Comparison of ENCODE assay signal across 1 cellular context in the genomic region with DNA sequence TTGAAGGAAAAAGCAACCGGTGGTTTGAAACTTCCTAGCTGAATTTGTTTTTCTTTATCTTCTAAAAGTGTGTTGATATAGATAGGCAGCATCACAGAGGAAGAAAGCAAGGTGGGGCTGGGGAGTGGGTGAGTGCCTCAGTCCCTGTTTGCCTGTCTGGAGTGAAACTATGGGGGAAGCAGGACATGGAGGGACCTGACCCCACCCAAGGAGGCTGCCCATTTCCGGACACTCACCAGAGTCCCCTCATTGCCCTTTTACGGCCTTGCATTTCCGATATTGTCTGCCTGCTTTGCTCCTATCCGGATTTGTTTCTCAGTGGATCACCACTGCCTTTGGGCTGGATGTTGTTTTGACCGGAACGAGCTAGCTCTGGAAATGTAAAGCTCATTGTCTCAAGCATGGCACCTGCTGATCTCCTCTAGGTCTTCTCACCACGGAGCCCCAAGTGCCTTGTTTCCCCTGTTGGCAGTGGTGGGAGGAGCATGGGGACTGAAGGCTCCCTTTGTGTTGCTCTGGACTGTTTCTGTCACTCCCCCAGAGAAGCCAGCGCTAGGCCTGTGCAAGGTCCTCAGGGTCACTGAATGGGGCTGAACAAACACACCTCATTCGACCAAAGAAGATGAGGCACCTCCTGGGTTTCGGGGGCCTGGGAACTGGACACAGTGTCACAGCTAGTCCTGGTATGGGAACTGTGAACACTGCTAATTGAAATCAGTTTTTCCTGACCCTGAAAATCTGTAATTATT.
TF ChIP-seq lines count a peak whose summit lies in the region.

No MANE protein-coding gene starts in this region.

TF ChIP-seq in HepG2, 621 proteins besides CTCF, POLR2A, EP300 and RAD21 (continued from another document and continues in another):
- TF ChIP-seq, protein P1, sequence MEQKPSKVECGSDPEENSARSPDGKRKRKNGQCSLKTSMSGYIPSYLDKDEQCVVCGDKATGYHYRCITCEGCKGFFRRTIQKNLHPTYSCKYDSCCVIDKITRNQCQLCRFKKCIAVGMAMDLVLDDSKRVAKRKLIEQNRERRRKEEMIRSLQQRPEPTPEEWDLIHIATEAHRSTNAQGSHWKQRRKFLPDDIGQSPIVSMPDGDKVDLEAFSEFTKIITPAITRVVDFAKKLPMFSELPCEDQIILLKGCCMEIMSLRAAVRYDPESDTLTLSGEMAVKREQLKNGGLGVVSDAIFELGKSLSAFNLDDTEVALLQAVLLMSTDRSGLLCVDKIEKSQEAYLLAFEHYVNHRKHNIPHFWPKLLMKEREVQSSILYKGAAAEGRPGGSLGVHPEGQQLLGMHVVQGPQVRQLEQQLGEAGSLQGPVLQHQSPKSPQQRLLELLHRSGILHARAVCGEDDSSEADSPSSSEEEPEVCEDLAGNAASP (CRISPR knock-in tag; IDR thresholded peaks at IDR 0.05; ENCODE audit: borderline replicate concordance), result peak; percentile 38; the same call in 1 of the 2 replicates
- TF ChIP-seq, protein P2, sequence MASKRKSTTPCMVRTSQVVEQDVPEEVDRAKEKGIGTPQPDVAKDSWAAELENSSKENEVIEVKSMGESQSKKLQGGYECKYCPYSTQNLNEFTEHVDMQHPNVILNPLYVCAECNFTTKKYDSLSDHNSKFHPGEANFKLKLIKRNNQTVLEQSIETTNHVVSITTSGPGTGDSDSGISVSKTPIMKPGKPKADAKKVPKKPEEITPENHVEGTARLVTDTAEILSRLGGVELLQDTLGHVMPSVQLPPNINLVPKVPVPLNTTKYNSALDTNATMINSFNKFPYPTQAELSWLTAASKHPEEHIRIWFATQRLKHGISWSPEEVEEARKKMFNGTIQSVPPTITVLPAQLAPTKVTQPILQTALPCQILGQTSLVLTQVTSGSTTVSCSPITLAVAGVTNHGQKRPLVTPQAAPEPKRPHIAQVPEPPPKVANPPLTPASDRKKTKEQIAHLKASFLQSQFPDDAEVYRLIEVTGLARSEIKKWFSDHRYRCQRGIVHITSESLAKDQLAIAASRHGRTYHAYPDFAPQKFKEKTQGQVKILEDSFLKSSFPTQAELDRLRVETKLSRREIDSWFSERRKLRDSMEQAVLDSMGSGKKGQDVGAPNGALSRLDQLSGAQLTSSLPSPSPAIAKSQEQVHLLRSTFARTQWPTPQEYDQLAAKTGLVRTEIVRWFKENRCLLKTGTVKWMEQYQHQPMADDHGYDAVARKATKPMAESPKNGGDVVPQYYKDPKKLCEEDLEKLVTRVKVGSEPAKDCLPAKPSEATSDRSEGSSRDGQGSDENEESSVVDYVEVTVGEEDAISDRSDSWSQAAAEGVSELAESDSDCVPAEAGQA (IDR thresholded peaks at IDR 0.05; ENCODE audit: low read depth), result no peak
- TF ChIP-seq, protein P2 (CRISPR knock-in tag; IDR thresholded peaks at IDR 0.05; ENCODE audit: borderline replicate concordance), result no peak
- TF ChIP-seq, protein P3, sequence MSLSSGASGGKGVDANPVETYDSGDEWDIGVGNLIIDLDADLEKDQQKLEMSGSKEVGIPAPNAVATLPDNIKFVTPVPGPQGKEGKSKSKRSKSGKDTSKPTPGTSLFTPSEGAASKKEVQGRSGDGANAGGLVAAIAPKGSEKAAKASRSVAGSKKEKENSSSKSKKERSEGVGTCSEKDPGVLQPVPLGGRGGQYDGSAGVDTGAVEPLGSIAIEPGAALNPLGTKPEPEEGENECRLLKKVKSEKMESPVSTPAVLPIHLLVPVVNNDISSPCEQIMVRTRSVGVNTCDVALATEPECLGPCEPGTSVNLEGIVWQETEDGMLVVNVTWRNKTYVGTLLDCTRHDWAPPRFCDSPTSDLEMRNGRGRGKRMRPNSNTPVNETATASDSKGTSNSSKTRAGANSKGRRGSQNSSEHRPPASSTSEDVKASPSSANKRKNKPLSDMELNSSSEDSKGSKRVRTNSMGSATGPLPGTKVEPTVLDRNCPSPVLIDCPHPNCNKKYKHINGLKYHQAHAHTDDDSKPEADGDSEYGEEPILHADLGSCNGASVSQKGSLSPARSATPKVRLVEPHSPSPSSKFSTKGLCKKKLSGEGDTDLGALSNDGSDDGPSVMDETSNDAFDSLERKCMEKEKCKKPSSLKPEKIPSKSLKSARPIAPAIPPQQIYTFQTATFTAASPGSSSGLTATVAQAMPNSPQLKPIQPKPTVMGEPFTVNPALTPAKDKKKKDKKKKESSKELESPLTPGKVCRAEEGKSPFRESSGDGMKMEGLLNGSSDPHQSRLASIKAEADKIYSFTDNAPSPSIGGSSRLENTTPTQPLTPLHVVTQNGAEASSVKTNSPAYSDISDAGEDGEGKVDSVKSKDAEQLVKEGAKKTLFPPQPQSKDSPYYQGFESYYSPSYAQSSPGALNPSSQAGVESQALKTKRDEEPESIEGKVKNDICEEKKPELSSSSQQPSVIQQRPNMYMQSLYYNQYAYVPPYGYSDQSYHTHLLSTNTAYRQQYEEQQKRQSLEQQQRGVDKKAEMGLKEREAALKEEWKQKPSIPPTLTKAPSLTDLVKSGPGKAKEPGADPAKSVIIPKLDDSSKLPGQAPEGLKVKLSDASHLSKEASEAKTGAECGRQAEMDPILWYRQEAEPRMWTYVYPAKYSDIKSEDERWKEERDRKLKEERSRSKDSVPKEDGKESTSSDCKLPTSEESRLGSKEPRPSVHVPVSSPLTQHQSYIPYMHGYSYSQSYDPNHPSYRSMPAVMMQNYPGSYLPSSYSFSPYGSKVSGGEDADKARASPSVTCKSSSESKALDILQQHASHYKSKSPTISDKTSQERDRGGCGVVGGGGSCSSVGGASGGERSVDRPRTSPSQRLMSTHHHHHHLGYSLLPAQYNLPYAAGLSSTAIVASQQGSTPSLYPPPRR (CRISPR knock-in tag; IDR thresholded peaks at IDR 0.05; ENCODE audit: borderline replicate concordance), result peak; percentile 83
- no peak for TF ChIP-seq ELF3 (CRISPR knock-in tag; IDR thresholded peaks at IDR 0.05)
- peak; percentile 62; the same call in 1 of the 2 replicates for TF ChIP-seq RFXAP (CRISPR knock-in tag; IDR thresholded peaks at IDR 0.05; ENCODE audit: borderline replicate concordance)
- TF ChIP-seq, protein P4, sequence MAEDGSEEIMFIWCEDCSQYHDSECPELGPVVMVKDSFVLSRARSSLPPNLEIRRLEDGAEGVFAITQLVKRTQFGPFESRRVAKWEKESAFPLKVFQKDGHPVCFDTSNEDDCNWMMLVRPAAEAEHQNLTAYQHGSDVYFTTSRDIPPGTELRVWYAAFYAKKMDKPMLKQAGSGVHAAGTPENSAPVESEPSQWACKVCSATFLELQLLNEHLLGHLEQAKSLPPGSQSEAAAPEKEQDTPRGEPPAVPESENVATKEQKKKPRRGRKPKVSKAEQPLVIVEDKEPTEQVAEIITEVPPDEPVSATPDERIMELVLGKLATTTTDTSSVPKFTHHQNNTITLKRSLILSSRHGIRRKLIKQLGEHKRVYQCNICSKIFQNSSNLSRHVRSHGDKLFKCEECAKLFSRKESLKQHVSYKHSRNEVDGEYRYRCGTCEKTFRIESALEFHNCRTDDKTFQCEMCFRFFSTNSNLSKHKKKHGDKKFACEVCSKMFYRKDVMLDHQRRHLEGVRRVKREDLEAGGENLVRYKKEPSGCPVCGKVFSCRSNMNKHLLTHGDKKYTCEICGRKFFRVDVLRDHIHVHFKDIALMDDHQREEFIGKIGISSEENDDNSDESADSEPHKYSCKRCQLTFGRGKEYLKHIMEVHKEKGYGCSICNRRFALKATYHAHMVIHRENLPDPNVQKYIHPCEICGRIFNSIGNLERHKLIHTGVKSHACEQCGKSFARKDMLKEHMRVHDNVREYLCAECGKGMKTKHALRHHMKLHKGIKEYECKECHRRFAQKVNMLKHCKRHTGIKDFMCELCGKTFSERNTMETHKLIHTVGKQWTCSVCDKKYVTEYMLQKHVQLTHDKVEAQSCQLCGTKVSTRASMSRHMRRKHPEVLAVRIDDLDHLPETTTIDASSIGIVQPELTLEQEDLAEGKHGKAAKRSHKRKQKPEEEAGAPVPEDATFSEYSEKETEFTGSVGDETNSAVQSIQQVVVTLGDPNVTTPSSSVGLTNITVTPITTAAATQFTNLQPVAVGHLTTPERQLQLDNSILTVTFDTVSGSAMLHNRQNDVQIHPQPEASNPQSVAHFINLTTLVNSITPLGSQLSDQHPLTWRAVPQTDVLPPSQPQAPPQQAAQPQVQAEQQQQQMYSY (CRISPR knock-in tag; IDR thresholded peaks at IDR 0.05), result no peak
- 0 out of 2 replicates have a peak, but pooled peaks have one; percentile 55 for TF ChIP-seq GZF1 (CRISPR knock-in tag; IDR thresholded peaks at IDR 0.05)
- TF ChIP-seq NCOA2 (CRISPR knock-in tag; IDR thresholded peaks at IDR 0.05), result peak; percentile 72; the same call in 1 of the 2 replicates
- TF ChIP-seq HNRNPK (IDR thresholded peaks at IDR 0.05; ENCODE audit: low read depth, low read length, poor library complexity, severe bottlenecking), result no peak
- peak; percentile 77 for TF ChIP-seq SAP130 (CRISPR knock-in tag; IDR thresholded peaks at IDR 0.05; ENCODE audit: low read depth)
- TF ChIP-seq TARDBP (CRISPR knock-in tag; IDR thresholded peaks at IDR 0.05), result peak; percentile 75; the same call in 1 of the 2 replicates
- no peak for TF ChIP-seq RBM22 (optimal IDR thresholded peaks at IDR 0.05; ENCODE audit: low read length)
- no peak for TF ChIP-seq ZNF138 (CRISPR knock-in tag; IDR thresholded peaks at IDR 0.05; ENCODE audit: low read depth)
- TF ChIP-seq, protein P5, sequence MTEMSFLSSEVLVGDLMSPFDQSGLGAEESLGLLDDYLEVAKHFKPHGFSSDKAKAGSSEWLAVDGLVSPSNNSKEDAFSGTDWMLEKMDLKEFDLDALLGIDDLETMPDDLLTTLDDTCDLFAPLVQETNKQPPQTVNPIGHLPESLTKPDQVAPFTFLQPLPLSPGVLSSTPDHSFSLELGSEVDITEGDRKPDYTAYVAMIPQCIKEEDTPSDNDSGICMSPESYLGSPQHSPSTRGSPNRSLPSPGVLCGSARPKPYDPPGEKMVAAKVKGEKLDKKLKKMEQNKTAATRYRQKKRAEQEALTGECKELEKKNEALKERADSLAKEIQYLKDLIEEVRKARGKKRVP (CRISPR knock-in tag; IDR thresholded peaks at IDR 0.05), result no peak
- TF ChIP-seq, protein P6, sequence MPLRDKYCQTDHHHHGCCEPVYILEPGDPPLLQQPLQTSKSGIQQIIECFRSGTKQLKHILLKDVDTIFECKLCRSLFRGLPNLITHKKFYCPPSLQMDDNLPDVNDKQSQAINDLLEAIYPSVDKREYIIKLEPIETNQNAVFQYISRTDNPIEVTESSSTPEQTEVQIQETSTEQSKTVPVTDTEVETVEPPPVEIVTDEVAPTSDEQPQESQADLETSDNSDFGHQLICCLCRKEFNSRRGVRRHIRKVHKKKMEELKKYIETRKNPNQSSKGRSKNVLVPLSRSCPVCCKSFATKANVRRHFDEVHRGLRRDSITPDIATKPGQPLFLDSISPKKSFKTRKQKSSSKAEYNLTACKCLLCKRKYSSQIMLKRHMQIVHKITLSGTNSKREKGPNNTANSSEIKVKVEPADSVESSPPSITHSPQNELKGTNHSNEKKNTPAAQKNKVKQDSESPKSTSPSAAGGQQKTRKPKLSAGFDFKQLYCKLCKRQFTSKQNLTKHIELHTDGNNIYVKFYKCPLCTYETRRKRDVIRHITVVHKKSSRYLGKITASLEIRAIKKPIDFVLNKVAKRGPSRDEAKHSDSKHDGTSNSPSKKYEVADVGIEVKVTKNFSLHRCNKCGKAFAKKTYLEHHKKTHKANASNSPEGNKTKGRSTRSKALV (CRISPR knock-in tag; IDR thresholded peaks at IDR 0.05), result no peak
- TF ChIP-seq RFX5 (IDR thresholded peaks at IDR 0.05; ENCODE audit: low read depth, low read length), result no peak
- no peak for TF ChIP-seq ATM (IDR thresholded peaks at IDR 0.05; ENCODE audit: borderline replicate concordance)
- no peak for TF ChIP-seq ZNF737 (CRISPR knock-in tag; IDR thresholded peaks at IDR 0.05; ENCODE audit: borderline replicate concordance)
- peak; percentile 81; the same call in 1 of the 2 replicates for TF ChIP-seq ZNF614 (CRISPR knock-in tag; IDR thresholded peaks at IDR 0.05; ENCODE audit: borderline replicate concordance)
- TF ChIP-seq ZNF674 (CRISPR knock-in tag; IDR thresholded peaks at IDR 0.05; ENCODE audit: low read depth), result no peak
- no peak for TF ChIP-seq ZNF496 (CRISPR knock-in tag; IDR thresholded peaks at IDR 0.05; ENCODE audit: insufficient replicate concordance)
- TF ChIP-seq ZC3H4 (CRISPR knock-in tag; IDR thresholded peaks at IDR 0.05; ENCODE audit: borderline replicate concordance), result no peak
- TF ChIP-seq HMG20A (CRISPR knock-in tag; IDR thresholded peaks at IDR 0.05; ENCODE audit: borderline replicate concordance), result peak; percentile 73; the same call in 1 of the 2 replicates
- TF ChIP-seq, protein P7, sequence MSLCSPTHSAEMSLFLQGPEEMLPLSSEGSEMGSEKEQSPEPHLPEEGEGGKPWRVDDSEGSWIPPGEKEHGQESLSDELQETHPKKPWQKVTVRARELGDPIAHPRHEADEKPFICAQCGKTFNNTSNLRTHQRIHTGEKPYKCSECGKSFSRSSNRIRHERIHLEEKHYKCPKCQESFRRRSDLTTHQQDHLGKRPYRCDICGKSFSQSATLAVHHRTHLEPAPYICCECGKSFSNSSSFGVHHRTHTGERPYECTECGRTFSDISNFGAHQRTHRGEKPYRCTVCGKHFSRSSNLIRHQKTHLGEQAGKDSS (CRISPR knock-in tag; IDR thresholded peaks at IDR 0.05; ENCODE audit: borderline replicate concordance, low read depth), result no peak
- TF ChIP-seq ATRX (CRISPR knock-in tag; IDR thresholded peaks at IDR 0.05; ENCODE audit: borderline replicate concordance), result no peak
- no peak for TF ChIP-seq HOXA9 (CRISPR knock-in tag; IDR thresholded peaks at IDR 0.05; ENCODE audit: borderline replicate concordance)
- TF ChIP-seq, protein P8, sequence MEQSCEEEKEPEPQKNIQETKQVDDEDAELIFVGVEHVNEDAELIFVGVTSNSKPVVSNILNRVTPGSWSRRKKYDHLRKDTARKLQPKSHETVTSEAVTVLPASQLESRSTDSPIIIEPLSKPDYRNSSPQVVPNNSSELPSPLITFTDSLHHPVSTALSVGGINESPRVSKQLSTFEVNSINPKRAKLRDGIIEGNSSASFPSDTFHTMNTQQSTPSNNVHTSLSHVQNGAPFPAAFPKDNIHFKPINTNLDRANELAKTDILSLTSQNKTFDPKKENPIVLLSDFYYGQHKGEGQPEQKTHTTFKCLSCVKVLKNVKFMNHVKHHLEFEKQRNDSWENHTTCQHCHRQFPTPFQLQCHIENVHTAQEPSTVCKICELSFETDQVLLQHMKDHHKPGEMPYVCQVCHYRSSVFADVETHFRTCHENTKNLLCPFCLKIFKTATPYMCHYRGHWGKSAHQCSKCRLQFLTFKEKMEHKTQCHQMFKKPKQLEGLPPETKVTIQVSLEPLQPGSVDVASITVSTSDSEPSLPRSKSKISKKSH (CRISPR knock-in tag; IDR thresholded peaks at IDR 0.05; ENCODE audit: borderline replicate concordance), result no peak
- no peak for TF ChIP-seq ZNF180 (CRISPR knock-in tag; IDR thresholded peaks at IDR 0.05; ENCODE audit: borderline replicate concordance, low read depth)
- no peak for TF ChIP-seq BRD4 (CRISPR knock-in tag; IDR thresholded peaks at IDR 0.05)
- TF ChIP-seq ZNF839 (CRISPR knock-in tag; IDR thresholded peaks at IDR 0.05; ENCODE audit: borderline replicate concordance), result no peak
